8 cellular contexts compared by ENCODE assay signal in genomic region chr15:68229386-68230156, GRCh38. TPM values are rescaled to one million over a fixed set of nuclear protein-coding genes. Genes with fewer than 3 reads are reported as not detected.
DNase-seq lines count a peak whose midpoint lies in the region; ATAC-seq and TF ChIP-seq lines count a peak whose summit lies in the region.

CLN6 (minus strand) TSS chr15:68229728; CDS start chr15:68229584, 144 bp downstream.

- DNase-seq in EL (peak; percentile 84), Karpas-422 (peak; percentile 95), SHP77 treated with DMSO at 0.1 percent for 48 hours (lab: John Stamatoyannopoulos, UW) (peak; percentile 41), fibroblast of the conjunctiva (ENCODE audit: low read depth) (peak; percentile 47)
- DNase-seq in activated effector memory CD4-positive, alpha-beta T cell treated with anti-CD3 and anti-CD28 coated beads, Interleukin-2, amount 50 U/mL, for 16 hours, result peak; percentile 93
- DNase-seq in stimulated activated naive CD8-positive, alpha-beta T cell treated with anti-CD3 and anti-CD28 coated beads, Interleukin-15, amount 100 ng/mL, for 72 hours, result peak; percentile 84 to 87

- H3K27me3 ChIP-seq in Karpas-422 (ENCODE audit: low read length) (no peaks in the 10 kb centered on the region), neural cell (ENCODE audit: insufficient read depth, low read depth, low read length) (no peaks in the 10 kb centered on the region)

- H3K27ac ChIP-seq in Karpas-422 (ENCODE audit: low read length) (peak within 1 kb of the TSS; percentile 79), neural cell (ENCODE audit: low read length) (no peak within 1 kb of the TSS)

- peaks cover 59% of the 10 kb centered on the region for H3K4me1 Mint-ChIP-seq in stimulated activated naive CD8-positive, alpha-beta T cell treated with anti-CD3 and anti-CD28 coated beads, Interleukin-15, amount 100 ng/mL, for 72 hours

- peak; percentile 58 for ATAC-seq in GM21825 (IDR thresholded peaks at IDR 0.05; ENCODE audit: unreplicated experiment)
- ATAC-seq in stimulated activated naive CD8-positive, alpha-beta T cell treated with anti-CD3 and anti-CD28 coated beads, Interleukin-15, amount 100 ng/mL, for 72 hours, result peak; percentile 92

- H3K9me2 ChIP-seq in Karpas-422 (replicated peaks; ENCODE audit: insufficient read depth, low read length) (no peaks in the 10 kb centered on the region), neural cell (ENCODE audit: insufficient read depth, low read length) (no peaks in the 10 kb centered on the region)

- no peak for TF ChIP-seq CTCF in neural cell (IDR thresholded peaks at IDR 0.05; ENCODE audit: poor library complexity, severe bottlenecking)

- H3K4me3 Mint-ChIP-seq in stimulated activated naive CD8-positive, alpha-beta T cell treated with anti-CD3 and anti-CD28 coated beads, Interleukin-15, amount 100 ng/mL, for 72 hours, result peak within 1 kb of the TSS; percentile 80 to 89

- no peaks in the 10 kb centered on the region for H3K36me3 ChIP-seq in Karpas-422 (ENCODE audit: insufficient read depth, low read length)
- no peaks in the 10 kb centered on the region for H3K36me3 ChIP-seq in neural cell (ENCODE audit: insufficient read depth, low read length)

- H3K9me3 ChIP-seq in Karpas-422 (ENCODE audit: low read length) (no peaks in the 10 kb centered on the region), neural cell (ENCODE audit: low read length) (no peaks in the 10 kb centered on the region)

- peak within 1 kb of the TSS; percentile 91 to 96 for H3K27ac Mint-ChIP-seq in stimulated activated naive CD8-positive, alpha-beta T cell treated with anti-CD3 and anti-CD28 coated beads, Interleukin-15, amount 100 ng/mL, for 72 hours

- H3K79me2 ChIP-seq in Karpas-422 (ENCODE audit: low read length) (peaks cover 46% of the 10 kb centered on the region), neural cell (replicated peaks; ENCODE audit: insufficient read depth, low read length) (no peaks in the 10 kb centered on the region)

- no peaks in the 10 kb centered on the region for H3K27me3 Mint-ChIP-seq in stimulated activated naive CD8-positive, alpha-beta T cell treated with anti-CD3 and anti-CD28 coated beads, Interleukin-15, amount 100 ng/mL, for 72 hours

- H4K20me1 ChIP-seq in Karpas-422 (ENCODE audit: insufficient read depth, low read depth, low read length) (no peaks in the 10 kb centered on the region), neural cell (ENCODE audit: insufficient read depth) (no peaks in the 10 kb centered on the region)

- no peak for TF ChIP-seq EP300 in neural cell (conservative IDR thresholded peaks at IDR 0.05; ENCODE audit: poor library complexity, severe bottlenecking)

- peaks cover 41% of the 10 kb centered on the region for H3K4me1 ChIP-seq in Karpas-422 (ENCODE audit: low read length)

- H3K4me2 ChIP-seq in Karpas-422 (ENCODE audit: low read depth, low read length, poor library complexity, severe bottlenecking) (peak within 1 kb of the TSS; percentile 100), neural cell (ENCODE audit: low read length) (peak within 1 kb of the TSS; percentile 73)

- no peaks in the 10 kb centered on the region for H3F3A ChIP-seq in neural cell (ENCODE audit: insufficient read depth, low read length, poor library complexity, severe bottlenecking)

- no peak for TF ChIP-seq RAD21 in neural cell (conservative IDR thresholded peaks at IDR 0.05)

- H3K9ac ChIP-seq in Karpas-422 (ENCODE audit: low read length), result peak within 1 kb of the TSS; percentile 98
- peak within 1 kb of the TSS; percentile 72 for H3K9ac ChIP-seq in neural cell (ENCODE audit: low read length)

- H3K9me3 Mint-ChIP-seq in stimulated activated naive CD8-positive, alpha-beta T cell treated with anti-CD3 and anti-CD28 coated beads, Interleukin-15, amount 100 ng/mL, for 72 hours, result no peaks in the 10 kb centered on the region

- peak within 1 kb of the TSS; percentile 89 for H3K4me3 ChIP-seq in Karpas-422 (ENCODE audit: low read length)
- H3K4me3 ChIP-seq in neural cell (ENCODE audit: low read length), result peak within 1 kb of the TSS; percentile 85

- H2AFZ ChIP-seq in Karpas-422 (ENCODE audit: low read length), result peak within 1 kb of the TSS; percentile 100; the same call in 1 of the 2 replicates
- H2AFZ ChIP-seq in neural cell (ENCODE audit: low read depth, low read length), result peak within 1 kb of the TSS; percentile 85

TF ChIP-seq in neural cell, 6 proteins besides CTCF, POLR2A, EP300 and RAD21:
- TF ChIP-seq, protein P1, sequence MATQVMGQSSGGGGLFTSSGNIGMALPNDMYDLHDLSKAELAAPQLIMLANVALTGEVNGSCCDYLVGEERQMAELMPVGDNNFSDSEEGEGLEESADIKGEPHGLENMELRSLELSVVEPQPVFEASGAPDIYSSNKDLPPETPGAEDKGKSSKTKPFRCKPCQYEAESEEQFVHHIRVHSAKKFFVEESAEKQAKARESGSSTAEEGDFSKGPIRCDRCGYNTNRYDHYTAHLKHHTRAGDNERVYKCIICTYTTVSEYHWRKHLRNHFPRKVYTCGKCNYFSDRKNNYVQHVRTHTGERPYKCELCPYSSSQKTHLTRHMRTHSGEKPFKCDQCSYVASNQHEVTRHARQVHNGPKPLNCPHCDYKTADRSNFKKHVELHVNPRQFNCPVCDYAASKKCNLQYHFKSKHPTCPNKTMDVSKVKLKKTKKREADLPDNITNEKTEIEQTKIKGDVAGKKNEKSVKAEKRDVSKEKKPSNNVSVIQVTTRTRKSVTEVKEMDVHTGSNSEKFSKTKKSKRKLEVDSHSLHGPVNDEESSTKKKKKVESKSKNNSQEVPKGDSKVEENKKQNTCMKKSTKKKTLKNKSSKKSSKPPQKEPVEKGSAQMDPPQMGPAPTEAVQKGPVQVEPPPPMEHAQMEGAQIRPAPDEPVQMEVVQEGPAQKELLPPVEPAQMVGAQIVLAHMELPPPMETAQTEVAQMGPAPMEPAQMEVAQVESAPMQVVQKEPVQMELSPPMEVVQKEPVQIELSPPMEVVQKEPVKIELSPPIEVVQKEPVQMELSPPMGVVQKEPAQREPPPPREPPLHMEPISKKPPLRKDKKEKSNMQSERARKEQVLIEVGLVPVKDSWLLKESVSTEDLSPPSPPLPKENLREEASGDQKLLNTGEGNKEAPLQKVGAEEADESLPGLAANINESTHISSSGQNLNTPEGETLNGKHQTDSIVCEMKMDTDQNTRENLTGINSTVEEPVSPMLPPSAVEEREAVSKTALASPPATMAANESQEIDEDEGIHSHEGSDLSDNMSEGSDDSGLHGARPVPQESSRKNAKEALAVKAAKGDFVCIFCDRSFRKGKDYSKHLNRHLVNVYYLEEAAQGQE (IDR thresholded peaks at IDR 0.05; ENCODE audit: borderline replicate concordance), result no peak
- TF ChIP-seq SMC3 (conservative IDR thresholded peaks at IDR 0.05; ENCODE audit: poor library complexity) (no peak), POLR2AphosphoS5 (IDR thresholded peaks at IDR 0.05) (peak; percentile 26), EZH2 (IDR thresholded peaks at IDR 0.05; ENCODE audit: borderline replicate concordance, insufficient read depth, low read length, poor library complexity, severe bottlenecking) (no peak), TAF1 (IDR thresholded peaks at IDR 0.05; ENCODE audit: low read depth) (no peak), MXI1 (conservative IDR thresholded peaks at IDR 0.05; ENCODE audit: poor library complexity, severe bottlenecking) (peak; percentile 96)

RNA-seq across cellular contexts. Expression of gene CLN6, which starts in this region (rescaled TPM):
- 30.2 and 80.0 TPM in 2 replicates for total RNA-seq in Karpas-422 (2014; rRNA removed; shearing (Covaris generic); ENCODE audit: low replicate concordance)
- 4.2 and 4.9 TPM in 2 replicates for polyA plus RNA-seq in neural cell
- polyA minus RNA-seq in neural cell, result 3.5 and 6.1 TPM in 2 replicates

Comparison
In these comparisons a context has a peak if more than half of its experiments do, and no peak if none do; other contexts are left out.
1. DNase-seq: peak in every context shown above with its lines; median percentile 95 in Karpas-422; 93 in activated effector memory CD4-positive, alpha-beta T cell treated with anti-CD3 and anti-CD28 coated beads, Interleukin-2, amount 50 U/mL, for 16 hours; 86 in stimulated activated naive CD8-positive, alpha-beta T cell treated with anti-CD3 and anti-CD28 coated beads, Interleukin-15, amount 100 ng/mL, for 72 hours; 84 in EL; 47 in fibroblast of the conjunctiva; 41 in SHP77 treated with DMSO at 0.1 percent for 48 hours.